Comparison of ENCODE assay signal across 1 cellular context in the genomic region with DNA sequence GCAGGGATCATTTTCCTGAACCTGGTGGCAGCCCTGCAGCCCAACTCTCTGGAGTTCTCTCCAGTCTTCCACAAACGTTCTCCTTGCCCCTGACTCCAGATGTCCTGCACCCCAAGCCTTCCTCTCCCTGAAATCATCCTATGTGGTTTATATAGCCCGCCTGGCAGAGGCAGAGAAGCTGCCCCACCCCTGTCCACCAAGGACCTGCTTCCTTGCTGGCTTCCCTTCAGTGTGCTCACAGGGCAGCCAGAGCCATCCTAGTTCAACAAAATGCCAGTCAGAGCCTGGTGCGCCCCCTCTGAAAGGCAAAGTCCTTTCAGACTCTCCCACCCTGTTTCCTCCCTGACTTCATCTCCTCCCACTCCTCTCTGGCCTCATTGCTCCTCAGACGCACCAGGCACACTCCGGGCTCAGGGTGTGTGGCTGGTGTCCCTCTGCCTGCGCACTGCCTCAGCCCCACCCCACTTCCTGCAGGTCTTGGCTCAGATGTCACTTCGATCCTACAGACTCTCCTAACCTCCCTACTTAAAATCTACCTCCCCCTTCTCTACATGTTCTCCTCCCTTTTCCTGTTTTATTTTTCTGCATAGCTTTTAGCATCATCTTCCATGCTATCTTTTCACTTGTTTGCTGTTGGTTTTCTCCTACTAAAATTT.
TF ChIP-seq lines count a peak whose summit lies in the region.

No MANE protein-coding gene starts in this region.

TF ChIP-seq in HEK293, 187 proteins besides CTCF, POLR2A, EP300 and RAD21 (continued from another document):
- peak; percentile 86 for TF ChIP-seq EGR2 (tag by site-specific recombination; IDR thresholded peaks at IDR 0.05; ENCODE audit: low read depth)
- TF ChIP-seq ZNF600 (tag by site-specific recombination; IDR thresholded peaks at IDR 0.05): peak; percentile 50; the same call in 1 of the 2 replicates
- no peak for TF ChIP-seq INSM2 (tag by site-specific recombination; IDR thresholded peaks at IDR 0.05)
- peak; percentile 65 for TF ChIP-seq ZNF341 (tag by site-specific recombination; IDR thresholded peaks at IDR 0.05; ENCODE audit: low read depth)
- TF ChIP-seq ZNF311 (tag by site-specific recombination; IDR thresholded peaks at IDR 0.05; ENCODE audit: borderline replicate concordance): no peak
- no peak for TF ChIP-seq ZNF16 (tag by site-specific recombination; IDR thresholded peaks at IDR 0.05; ENCODE audit: low read depth)
- TF ChIP-seq, protein P1, sequence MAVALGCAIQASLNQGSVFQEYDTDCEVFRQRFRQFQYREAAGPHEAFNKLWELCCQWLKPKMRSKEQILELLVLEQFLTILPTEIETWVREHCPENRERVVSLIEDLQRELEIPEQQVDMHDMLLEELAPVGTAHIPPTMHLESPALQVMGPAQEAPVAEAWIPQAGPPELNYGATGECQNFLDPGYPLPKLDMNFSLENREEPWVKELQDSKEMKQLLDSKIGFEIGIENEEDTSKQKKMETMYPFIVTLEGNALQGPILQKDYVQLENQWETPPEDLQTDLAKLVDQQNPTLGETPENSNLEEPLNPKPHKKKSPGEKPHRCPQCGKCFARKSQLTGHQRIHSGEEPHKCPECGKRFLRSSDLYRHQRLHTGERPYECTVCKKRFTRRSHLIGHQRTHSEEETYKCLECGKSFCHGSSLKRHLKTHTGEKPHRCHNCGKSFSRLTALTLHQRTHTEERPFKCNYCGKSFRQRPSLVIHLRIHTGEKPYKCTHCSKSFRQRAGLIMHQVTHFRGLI (tag by site-specific recombination; IDR thresholded peaks at IDR 0.05): no peak
- TF ChIP-seq KLF1 (tag by site-specific recombination; IDR thresholded peaks at IDR 0.05): 0 out of 2 replicates have a peak, but pooled peaks have one; percentile 12
- TF ChIP-seq PATZ1 (tag by site-specific recombination; IDR thresholded peaks at IDR 0.05): 0 out of 2 replicates have a peak, but pooled peaks have one; percentile 34
- TF ChIP-seq ZBTB20 (tag by site-specific recombination; IDR thresholded peaks at IDR 0.05): no peak
- peak; percentile 91 for TF ChIP-seq ZBTB17 (tag by site-specific recombination; IDR thresholded peaks at IDR 0.05)
- no peak for TF ChIP-seq ZNF529 (tag by site-specific recombination; IDR thresholded peaks at IDR 0.05; ENCODE audit: insufficient replicate concordance)
- 0 out of 2 replicates have a peak, but pooled peaks have one; percentile 33 for TF ChIP-seq KLF17 (tag by site-specific recombination; IDR thresholded peaks at IDR 0.05)
- no peak for TF ChIP-seq ZFP37 (tag by site-specific recombination; IDR thresholded peaks at IDR 0.05)
- TF ChIP-seq ZNF518A (tag by site-specific recombination; conservative IDR thresholded peaks at IDR 0.05; ENCODE audit: low read depth): no peak
- TF ChIP-seq ZNF473 (tag by site-specific recombination; IDR thresholded peaks at IDR 0.05): no peak
TF ChIP-seq in HEK293: peak in this region for 10.
